1 cellular context compared by ENCODE assay signal in the genomic region with DNA sequence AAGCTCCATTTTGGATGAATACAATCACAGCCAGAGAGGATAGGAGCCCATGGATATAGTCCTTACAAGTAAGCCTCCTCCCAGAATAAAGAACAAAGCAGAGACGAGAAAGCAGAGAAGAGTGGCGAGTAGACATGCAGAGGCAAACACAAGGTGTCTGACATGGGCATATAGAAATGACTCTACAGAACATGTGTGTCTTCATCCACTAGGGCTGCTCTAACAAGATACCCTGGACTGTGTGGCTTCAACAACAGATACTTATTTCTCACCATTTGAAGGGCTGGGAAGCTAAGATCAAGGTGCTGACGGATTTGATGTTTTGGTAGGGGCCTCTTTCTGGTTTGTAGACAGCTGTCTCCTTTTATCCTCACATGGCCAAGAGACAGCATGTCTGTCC.
TF ChIP-seq lines count a peak whose summit lies in the region.

No MANE protein-coding gene starts in this region.

TF ChIP-seq in HepG2, 621 proteins besides CTCF, POLR2A, EP300 and RAD21 (continued from another document):
- TF ChIP-seq SRF (IDR thresholded peaks at IDR 0.05; ENCODE audit: low read depth, low read length) (no peak), ZNF329 (CRISPR knock-in tag; IDR thresholded peaks at IDR 0.05; ENCODE audit: low read depth) (no peak), ZNF563 (CRISPR knock-in tag; IDR thresholded peaks at IDR 0.05) (no peak)
